8 cellular contexts compared by ENCODE assay signal in the genomic region with DNA sequence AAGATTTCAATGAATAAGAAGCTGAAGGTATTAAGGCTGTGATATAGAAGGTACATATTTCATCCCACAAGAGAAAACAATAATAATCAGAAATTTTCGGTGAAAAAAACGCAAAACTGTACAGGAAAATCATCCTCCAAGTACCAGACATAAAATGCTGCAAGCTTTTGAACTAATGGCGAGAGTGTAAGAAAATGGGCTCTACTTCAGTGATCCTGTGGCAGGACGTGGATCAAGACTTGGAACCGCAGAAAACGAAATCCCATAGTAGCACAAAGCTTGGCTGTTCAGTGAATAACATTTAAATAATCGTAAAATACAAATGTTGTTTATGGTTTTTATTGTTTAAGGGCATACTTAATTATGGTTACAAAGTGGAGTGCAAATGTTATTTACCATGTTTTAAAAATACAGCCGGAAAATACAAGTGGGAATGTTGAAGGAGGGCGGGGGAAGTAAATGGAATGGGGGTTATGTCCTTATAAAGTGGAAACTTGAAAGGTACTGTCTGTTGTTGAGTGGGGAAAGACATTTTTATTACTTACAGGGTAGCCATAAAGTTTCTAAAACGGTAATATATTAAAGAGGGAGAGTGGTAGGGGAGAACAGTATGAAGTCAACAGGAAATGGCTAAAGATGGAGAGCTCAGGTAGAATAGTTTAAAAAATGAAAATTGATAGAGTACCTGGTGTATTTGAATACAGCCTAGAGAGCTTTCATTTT. TPM values are rescaled to one million over a fixed set of nuclear protein-coding genes. Genes with fewer than 3 reads are reported as not detected.
A peak's percentile ranks its signal among the peaks of the same experiment; 100 is the strongest.
DNase-seq lines count a peak whose midpoint lies in the region; ATAC-seq, FAIRE-seq and TF ChIP-seq lines count a peak whose summit lies in the region.

No MANE protein-coding gene starts in this region.

- H3K4me3 ChIP-seq in adrenal gland (peak overlapping the region in 3 of 4 donors; percentile 16 to 83 (median 76)), kidney (ENCODE audit: low read length in 2 of 2) (peak overlapping the region; percentile 83 to 84)

- ATAC-seq in HG03139 (IDR thresholded peaks at IDR 0.05; ENCODE audit: unreplicated experiment), result no peak

- peak overlapping the region in 3 of 5 donors; percentile 97 to 99 (median 98) for H3K27ac ChIP-seq in adrenal gland
- peak overlapping the region; percentile 79 to 92 for H3K27ac ChIP-seq in kidney (ENCODE audit: low read depth in 2 of 2, low read length in 2 of 2)
- peak overlapping the region; percentile 82 for H3K27ac ChIP-seq in substantia nigra (ENCODE audit: low read depth, low read length, poor library complexity, severe bottlenecking)

- H3K9me3 ChIP-seq in adrenal gland (replicated peaks in 1 of 3) (no peaks in the 10 kb centered on the region), kidney (ENCODE audit: control insufficient read depth in 1 of 2, low read length in 2 of 2) (no peaks in the 10 kb centered on the region)

- FAIRE-seq in kidney (lab: Jason Lieb, UNC), result no peak

- H3K27me3 ChIP-seq in adrenal gland, result no peaks in the 10 kb centered on the region

- H3K36me3 ChIP-seq in adrenal gland (replicated peaks in 1 of 2) (no peaks in the 10 kb centered on the region), kidney (ENCODE audit: control insufficient read depth in 1 of 2, insufficient read depth in 2 of 2, low read length in 2 of 2) (no peaks in the 10 kb centered on the region)

- H3K9ac ChIP-seq in kidney (ENCODE audit: low read length in 2 of 2), result peak overlapping the region; percentile 44 to 70

- DNase-seq in EH (ENCODE audit: low read depth), result peak; percentile 36
- peak; percentile 12 for DNase-seq in NAMALWA (ENCODE audit: low spot score)
- no peak for DNase-seq in adrenal gland
- no peak for DNase-seq in kidney
- no peak for DNase-seq in substantia nigra (lab: John Stamatoyannopoulos, UW)
- no peak for DNase-seq in stimulated activated CD4-positive, alpha-beta T cell treated with anti-CD3 and anti-CD28 coated beads, Interleukin-2, amount 100 ng/mL, for 48 hours
- DNase-seq in NCI-H1930 (lab: John Stamatoyannopoulos, UW), result no peak

- no peak for TF ChIP-seq POLR2A in adrenal gland (IDR thresholded peaks at IDR 0.05)

- TF ChIP-seq CTCF in adrenal gland (IDR thresholded peaks at IDR 0.05) (no peak), kidney (IDR thresholded peaks at IDR 0.05; ENCODE audit: borderline replicate concordance, extremely low read depth, insufficient read depth) (no peak)

- H3K4me1 ChIP-seq in adrenal gland (replicated peaks in 1 of 2) (peaks cover 14 to 52% of the 10 kb centered on the region in 2 donors), kidney (ENCODE audit: control insufficient read depth in 1 of 2, insufficient read depth in 1 of 2, low read depth in 1 of 2, low read length in 2 of 2) (peaks cover 7 to 18% of the 10 kb centered on the region in 2 donors)

- intact Hi-C loops in adrenal gland (cut with DNase I) (no loop called here), kidney (cut with DNase I) (no loop called here)

- 1 to 6% (median 4%) methylated on average over 10 of the region's 10 CpGs for WGBS in adrenal gland, 4 donors

RNA-seq across cellular contexts. Expression of a gene that starts 1.1 kb away (rescaled TPM):
- total RNA-seq in adrenal gland (10 to 100 TPM in 7 of 8 donors, 1 to 10 TPM in 1; 9.1 to 67.4 (median 21.1) TPM), kidney (9.9 TPM)
- polyA plus RNA-seq in adrenal gland (10 to 100 TPM; 31.9 to 35.4 (median 32.1) TPM), kidney (ENCODE audit: insufficient read depth, low read depth, low replicate concordance) (12.5 TPM)

RNA-seq across cellular contexts. Expression of a gene that starts 14.6 kb away (rescaled TPM):
- total RNA-seq in adrenal gland (not detected), kidney (not detected)
- polyA plus RNA-seq in adrenal gland (not detected), kidney (ENCODE audit: insufficient read depth, low read depth, low replicate concordance) (not detected)

RNA-seq across cellular contexts. Expression of a gene that starts 37.7 kb away (rescaled TPM):
- 10 to 100 TPM in 1 of 8 donors, 1 to 10 TPM in 7; 1.8 to 16.0 (median 2.9) TPM for total RNA-seq in adrenal gland
- under 1 TPM in 2 of 3 donors, not detected in 1; 0.07 to 0.64 TPM for polyA plus RNA-seq in adrenal gland
- 4.0 TPM for total RNA-seq in kidney
- polyA plus RNA-seq in kidney (ENCODE audit: insufficient read depth, low read depth, low replicate concordance), result not detected

Comparison
In these comparisons a context has a peak if more than half of its experiments do, and no peak if none do; other contexts are left out.
1. DNase-seq: peak in EH (single experiment) and NAMALWA (single experiment); none in adrenal gland (0 of 7), kidney (single experiment), substantia nigra (0 of 49), stimulated activated CD4-positive, alpha-beta T cell treated with anti-CD3 and anti-CD28 coated beads, Interleukin-2, amount 100 ng/mL, for 48 hours (0 of 2) and NCI-H1930 (0 of 2).
2. Peak in every context shown above with its lines, with median percentiles within 50 percentile points of each other: H3K27ac ChIP-seq.